Comparison of ENCODE assay signal across 17 cellular contexts in genomic region chr1:189150624-189151023, GRCh38.
DNase-seq lines count a peak whose midpoint lies in the region; ATAC-seq, FAIRE-seq and TF ChIP-seq lines count a peak whose summit lies in the region.
"Had no signal": no experiment of that assay in that cellular context is flagged by ENCODE, and none has a peak within 500 bp of the region (broad histone marks: within the 10 kb centered on the region; RNA-seq: fewer than 3 reads in every experiment).

No MANE protein-coding gene starts in this region.

- no peaks in the 10 kb centered on the region for H3K9me1 ChIP-seq in K562 (ENCODE audit: control insufficient read depth, insufficient read depth, low read length)

- H3K9me3 ChIP-seq in K562 (replicated peaks; ENCODE audit: control insufficient read depth, insufficient read depth, low read depth, low read length): no peaks in the 10 kb centered on the region; the same call in 1 of the 2 replicates
- H3K9me3 ChIP-seq: BLaER1 treated with 17β-estradiol and CSF1 and Interleukin-3, amounts not matched to agents 10 nM and 100 nM had no signal

- DNase-seq in A172 (ENCODE audit: low spot score) (peak; percentile 5), Caki2 (ENCODE audit: low read depth) (peak; percentile 4), K562 (ENCODE audit: extremely low read depth in 1 of 4, low spot score in 3 of 4) (peak in 2 of 4 experiments; percentile 20 to 21), NCI-H69 (lab: John Stamatoyannopoulos, UW) (no peak)
- no peak for DNase-seq in natural killer cell treated with Interleukin-12 subunit alpha and Interleukin-12 subunit beta and Interleukin-15 and Interleukin-18, amount 100 ng/mL, for 72 hours (ENCODE audit: low spot score)
- DNase-seq: CD8-positive, alpha-beta T cell; DMS153; HCEC 1CT; NCI-H1105 treated with DMSO at 0.1 percent for 48 hours; NCI-H226; NCI-H524 treated with DMSO at 0.1 percent for 48 hours; T-helper 17 cell had no signal

- no peak for TF ChIP-seq RAD21 in K562 (CRISPR knock-in tag; conservative IDR thresholded peaks at IDR 0.05 in 1 of 2, IDR thresholded peaks at IDR 0.05 in 1 of 2)

- no peaks in the 10 kb centered on the region for H3K4me1 Mint-ChIP-seq in natural killer cell treated with Interleukin-12 subunit alpha and Interleukin-12 subunit beta and Interleukin-15 and Interleukin-18, amount 100 ng/mL, for 72 hours (ENCODE audit: low read depth in 2 of 2)
- H3K4me1 Mint-ChIP-seq: T-helper 17 cell had no signal

- TF ChIP-seq CTCF in KMS-11 (conservative IDR thresholded peaks at IDR 0.05; ENCODE audit: low read depth, low read length): no peak
- TF ChIP-seq CTCF in K562 (IDR thresholded peaks at IDR 0.05 in 2 of 3, conservative IDR thresholded peaks at IDR 0.05 in 1 of 3; ENCODE audit: insufficient read depth in 2 of 3, low read depth in 1 of 3, low read length in 3 of 3): no peak

- no peak for FAIRE-seq in K562 (lab: Jason Lieb, UNC)
- FAIRE-seq: GM12892 had no signal

- H3K4me1 ChIP-seq in KMS-11 (ENCODE audit: low read depth, poor library complexity, severe bottlenecking) (peaks cover 7% of the 10 kb centered on the region), K562 (replicated peaks in 1 of 2; ENCODE audit: control insufficient read depth in 2 of 2, insufficient read depth in 2 of 2, low read length in 2 of 2) (no peaks in the 10 kb centered on the region)
- H3K4me1 ChIP-seq: BLaER1 treated with 17β-estradiol and CSF1 and Interleukin-3, amounts not matched to agents 10 nM and 100 nM had no signal

- ATAC-seq in K562 (peak; percentile 70), HG03432 (IDR thresholded peaks at IDR 0.05; ENCODE audit: unreplicated experiment) (no peak), GM19023 (IDR thresholded peaks at IDR 0.05; ENCODE audit: unreplicated experiment) (no peak)
- ATAC-seq in natural killer cell treated with Interleukin-12 subunit alpha and Interleukin-12 subunit beta and Interleukin-15 and Interleukin-18, amount 100 ng/mL, for 72 hours: no peak
- ATAC-seq: CD8-positive, alpha-beta T cell; T-helper 17 cell had no signal

- H3K9me3 Mint-ChIP-seq in natural killer cell treated with Interleukin-12 subunit alpha and Interleukin-12 subunit beta and Interleukin-15 and Interleukin-18, amount 100 ng/mL, for 72 hours: peaks cover 7% of the 10 kb centered on the region

- BruUV-seq in K562 (replicated peaks; lab: Mats Ljungman, UMichigan): no TSS peak

- H3K27me3 Mint-ChIP-seq in natural killer cell treated with Interleukin-12 subunit alpha and Interleukin-12 subunit beta and Interleukin-15 and Interleukin-18, amount 100 ng/mL, for 72 hours: no peaks in the 10 kb centered on the region
- H3K27me3 Mint-ChIP-seq: T-helper 17 cell had no signal

- WGBS in K562 (ENCODE audit: insufficient coverage, low coverage, missing lambda C conversion rate): 0% methylated on average over 5 of the region's 6 CpGs

- H3K27ac ChIP-seq in KMS-11 (0 out of 2 replicates have a peak overlapping the region, but pooled peaks have one; percentile 13), K562 (ENCODE audit: extremely low read depth, low read depth, low read length) (peak overlapping the region; percentile 55)
- H3K27ac ChIP-seq: BLaER1 treated with 17β-estradiol and CSF1 and Interleukin-3, amounts not matched to agents 10 nM and 100 nM had no signal

- no peak overlapping the region for H3K9ac ChIP-seq in KMS-11
- peak overlapping the region; percentile 59 to 77; a peak in 3 of 4 replicates for H3K9ac ChIP-seq in K562 (ENCODE audit: insufficient read depth in 1 of 2, low read depth in 2 of 2, low read length in 2 of 2)
- H3K9ac ChIP-seq: BLaER1 treated with 17β-estradiol and CSF1 and Interleukin-3, amounts not matched to agents 10 nM and 100 nM had no signal

- in situ Hi-C loops in Caki2 (cut with HindIII; ENCODE audit: low pct_unique_long_range_greater_than_20kb, low sequenced_read_pairs) (no loop called here), K562 (cut with MboI) (no loop called here)

- POLR2A ChIA-PET in K562 (lab: Yijun Ruan, JAX): no interaction called here

- no peak for TF ChIP-seq POLR2A in K562 (conservative IDR thresholded peaks at IDR 0.05)

- no peak for TF ChIP-seq EP300 in K562 (IDR thresholded peaks at IDR 0.05; ENCODE audit: low read length)

- intact Hi-C loops in K562 (cut with micrococcal nuclease): loop anchor here (5.0 kb wide), 1 partner anchor 62 kb away; no protein-coding TSS in a partner anchor

- peak overlapping the region; percentile 47; the same call in 1 of the 2 replicates for H2AFZ ChIP-seq in KMS-11 (ENCODE audit: low read depth)
- peak overlapping the region; percentile 64 for H2AFZ ChIP-seq in K562 (ENCODE audit: low read depth, low read length)

- H3K4me3 Mint-ChIP-seq in natural killer cell treated with Interleukin-12 subunit alpha and Interleukin-12 subunit beta and Interleukin-15 and Interleukin-18, amount 100 ng/mL, for 72 hours: no peak overlapping the region
- H3K4me3 Mint-ChIP-seq: CD8-positive, alpha-beta T cell; T-helper 17 cell had no signal

- H3K4me2 ChIP-seq in KMS-11 (no peak overlapping the region; the same call in 1 of the 2 replicates), K562 (ENCODE audit: insufficient read depth, low read length) (peak overlapping the region; percentile 69)
- H3K4me2 ChIP-seq: BLaER1 treated with 17β-estradiol and CSF1 and Interleukin-3, amounts not matched to agents 10 nM and 100 nM had no signal

- H3K36me3 Mint-ChIP-seq in natural killer cell treated with Interleukin-12 subunit alpha and Interleukin-12 subunit beta and Interleukin-15 and Interleukin-18, amount 100 ng/mL, for 72 hours: peaks cover 3% of the 10 kb centered on the region
- H3K36me3 Mint-ChIP-seq: CD8-positive, alpha-beta T cell had no signal

- no peaks in the 10 kb centered on the region for H3K79me2 ChIP-seq in KMS-11 (ENCODE audit: insufficient read depth, low read depth)
- H3K79me2 ChIP-seq in K562 (ENCODE audit: control insufficient read depth, insufficient read depth, low read length): peaks cover 43% of the 10 kb centered on the region

- H3K27ac Mint-ChIP-seq in natural killer cell treated with Interleukin-12 subunit alpha and Interleukin-12 subunit beta and Interleukin-15 and Interleukin-18, amount 100 ng/mL, for 72 hours: no peak overlapping the region
- H3K27ac Mint-ChIP-seq: CD8-positive, alpha-beta T cell; T-helper 17 cell had no signal

- H3K36me3 ChIP-seq in KMS-11 (ENCODE audit: insufficient read depth) (no peaks in the 10 kb centered on the region), K562 (ENCODE audit: control insufficient read depth, insufficient read depth, low read length) (no peaks in the 10 kb centered on the region)
- H3K36me3 ChIP-seq: BLaER1 treated with 17β-estradiol and CSF1 and Interleukin-3, amounts not matched to agents 10 nM and 100 nM had no signal

- H3K4me3 ChIP-seq in KMS-11 (IDR thresholded peaks at IDR 0.05; ENCODE audit: insufficient read depth, low read depth, low read length): no peak overlapping the region
- peak overlapping the region; percentile 32 for H3K4me3 ChIP-seq in K562
- H3K4me3 ChIP-seq: BLaER1 treated with 17β-estradiol and CSF1 and Interleukin-3, amounts not matched to agents 10 nM and 100 nM had no signal

- CTCF ChIA-PET in K562 (lab: Yijun Ruan, JAX; ENCODE audit: low intra/inter-chr PET ratio): no interaction called here

- H4K20me1 ChIP-seq in KMS-11 (ENCODE audit: insufficient read depth) (no peaks in the 10 kb centered on the region), K562 (replicated peaks; ENCODE audit: control insufficient read depth, insufficient read depth, low read length) (no peaks in the 10 kb centered on the region)
- H4K20me1 ChIP-seq: BLaER1 treated with 17β-estradiol and CSF1 and Interleukin-3, amounts not matched to agents 10 nM and 100 nM had no signal

- no peaks in the 10 kb centered on the region for H3K27me3 ChIP-seq in KMS-11 (ENCODE audit: insufficient read depth, low read depth)
- no peaks in the 10 kb centered on the region for H3K27me3 ChIP-seq in K562 (ENCODE audit: control insufficient read depth in 2 of 2, insufficient read depth in 2 of 2, low read length in 2 of 2)
- H3K27me3 ChIP-seq: BLaER1 treated with 17β-estradiol and CSF1 and Interleukin-3, amounts not matched to agents 10 nM and 100 nM had no signal

TF ChIP-seq in K562, 482 proteins besides CTCF, POLR2A, EP300 and RAD21:
- TF ChIP-seq SRSF3 (IDR thresholded peaks at IDR 0.05; ENCODE audit: insufficient read depth, low read length) (no peak), SMAD4 (CRISPR knock-in tag; conservative IDR thresholded peaks at IDR 0.05) (no peak), ZNF507 (tag; conservative IDR thresholded peaks at IDR 0.05) (no peak)

Comparison
In these comparisons a context has a peak if more than half of its experiments do, and no peak if none do; other contexts are left out.
1. DNase-seq: peak in A172 (single experiment) and Caki2 (single experiment); none in natural killer cell treated with Interleukin-12 subunit alpha and Interleukin-12 subunit beta and Interleukin-15 and Interleukin-18, amount 100 ng/mL, for 72 hours (single experiment) and NCI-H69 (single experiment).